Comparison of ENCODE assay signal across 17 cellular contexts in the genomic region with DNA sequence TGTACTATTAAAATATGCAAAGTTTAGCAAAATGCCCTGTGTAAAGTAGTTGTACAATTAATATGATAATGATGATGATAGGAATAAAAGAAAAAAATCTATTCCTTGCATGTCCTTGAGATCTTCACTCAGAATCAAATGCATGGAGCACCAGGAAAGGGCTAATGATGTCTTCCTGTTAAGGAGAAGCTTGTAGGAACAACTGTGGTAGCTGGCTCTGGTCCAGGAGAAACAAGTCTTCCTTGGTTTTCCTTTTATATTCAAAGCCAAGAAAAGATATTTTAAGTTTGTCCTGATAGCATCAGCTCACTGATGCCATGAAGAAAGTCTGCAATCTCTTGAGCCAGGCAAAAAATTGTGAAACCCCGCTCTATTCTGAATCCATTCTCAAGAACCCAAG.
"Had no signal": no experiment of that assay in that cellular context is flagged by ENCODE, and none has a peak within 500 bp of the region (broad histone marks: within the 10 kb centered on the region; RNA-seq: fewer than 3 reads in every experiment).

No MANE protein-coding gene starts in this region.

- H3K9me3 ChIP-seq: mucosa of descending colon had no signal

- H3K27me3 Mint-ChIP-seq: activated CD4-positive, alpha-beta memory T cell treated with anti-CD3 and anti-CD28 coated beads for 36 hours; natural killer cell treated with Interleukin-12 subunit alpha and Interleukin-12 subunit beta and Interleukin-15 and Interleukin-18, amount 100 ng/mL, for 72 hours; stimulated activated naive B cell treated with anti-CD40 and anti-IgM and Interleukin-4, amounts not matched to agents 10 μg/mL and 1 μg/mL and 100 μg/mL, for 72 hours; T-cell; type B pancreatic cell had no signal

- H3K36me3 Mint-ChIP-seq: activated CD4-positive, alpha-beta memory T cell treated with anti-CD3 and anti-CD28 coated beads for 36 hours; activated naive CD4-positive, alpha-beta T cell treated with anti-CD3 and anti-CD28 coated beads, Interleukin-2, amount 50 U/mL, for 72 hours; natural killer cell treated with Interleukin-12 subunit alpha and Interleukin-12 subunit beta and Interleukin-15 and Interleukin-18, amount 100 ng/mL, for 72 hours; stimulated activated naive B cell treated with anti-CD40 and anti-IgM and Interleukin-4, amounts not matched to agents 10 μg/mL and 1 μg/mL and 100 μg/mL, for 72 hours; T-cell had no signal

- H3K27ac Mint-ChIP-seq: activated CD4-positive, alpha-beta memory T cell treated with anti-CD3 and anti-CD28 coated beads for 36 hours; activated naive CD4-positive, alpha-beta T cell treated with anti-CD3 and anti-CD28 coated beads, Interleukin-2, amount 50 U/mL, for 72 hours; natural killer cell treated with Interleukin-12 subunit alpha and Interleukin-12 subunit beta and Interleukin-15 and Interleukin-18, amount 100 ng/mL, for 72 hours; stimulated activated naive B cell treated with anti-CD40 and anti-IgM and Interleukin-4, amounts not matched to agents 10 μg/mL and 1 μg/mL and 100 μg/mL, for 72 hours; T-cell; type B pancreatic cell had no signal

- H3K4me3 ChIP-seq: coronary artery, mucosa of descending colon, skin epidermis had no signal

- DNase-seq: activated CD4-positive, alpha-beta memory T cell treated with anti-CD3 and anti-CD28 coated beads for 36 hours; activated effector memory CD4-positive, alpha-beta T cell treated with anti-CD3 and anti-CD28 coated beads, Interleukin-2, amount 50 U/mL, for 16 hours; activated T-cell treated with anti-CD3 and anti-CD28 coated beads, Interleukin-2, amount 50 U/mL, for 4 hours; caudate nucleus; effector CD8-positive, alpha-beta T cell; glutamatergic neuron; mucosa of descending colon; retina; stimulated activated naive B cell treated with anti-CD40 and anti-IgM and Interleukin-4, amounts not matched to agents 10 μg/mL and 1 μg/mL and 100 μg/mL, for 72 hours; substantia nigra; T-cell; T1000 had no signal

- H3K4me1 Mint-ChIP-seq: stimulated activated naive B cell treated with anti-CD40 and anti-IgM and Interleukin-4, amounts not matched to agents 10 μg/mL and 1 μg/mL and 100 μg/mL, for 72 hours; T-cell had no signal

- ATAC-seq: activated naive CD4-positive, alpha-beta T cell treated with anti-CD3 and anti-CD28 coated beads, Interleukin-2, amount 50 U/mL, for 72 hours; activated T-cell treated with anti-CD3 and anti-CD28 coated beads, Interleukin-2, amount 50 U/mL, for 4 hours; mucosa of descending colon; natural killer cell treated with Interleukin-12 subunit alpha and Interleukin-12 subunit beta and Interleukin-15 and Interleukin-18, amount 100 ng/mL, for 72 hours; stimulated activated naive B cell treated with anti-CD40 and anti-IgM and Interleukin-4, amounts not matched to agents 10 μg/mL and 1 μg/mL and 100 μg/mL, for 72 hours; T-cell had no signal

- H3K4me3 Mint-ChIP-seq: activated CD4-positive, alpha-beta memory T cell treated with anti-CD3 and anti-CD28 coated beads for 36 hours; activated T-cell treated with anti-CD3 and anti-CD28 coated beads, Interleukin-2, amount 50 U/mL, for 4 hours; natural killer cell treated with Interleukin-12 subunit alpha and Interleukin-12 subunit beta and Interleukin-15 and Interleukin-18, amount 100 ng/mL, for 72 hours; stimulated activated naive B cell treated with anti-CD40 and anti-IgM and Interleukin-4, amounts not matched to agents 10 μg/mL and 1 μg/mL and 100 μg/mL, for 72 hours; T-cell; type B pancreatic cell had no signal

- H3K9me3 Mint-ChIP-seq: type B pancreatic cell had no signal

- H3K27ac ChIP-seq: coronary artery, skin epidermis had no signal
